Comparison of ENCODE assay signal across 17 cellular contexts in genomic region chr20:41293269-41294037, GRCh38. TPM values are rescaled to one million over a fixed set of nuclear protein-coding genes. Genes with fewer than 3 reads are reported as not detected.
DNase-seq lines count a peak whose midpoint lies in the region; ATAC-seq and TF ChIP-seq lines count a peak whose summit lies in the region.
"Had no signal": no experiment of that assay in that cellular context is flagged by ENCODE, and none has a peak within 500 bp of the region (broad histone marks: within the 10 kb centered on the region; RNA-seq: fewer than 3 reads in every experiment).

No MANE protein-coding gene starts in this region.

- no peak overlapping the region for H3K27ac ChIP-seq in PC-3 (ENCODE audit: low read length)
- H3K27ac ChIP-seq in fibroblast of lung (ENCODE audit: insufficient read depth, low read length) = no peak overlapping the region
- H3K27ac ChIP-seq in lower lobe of right lung = no peak overlapping the region
- H3K27ac ChIP-seq: HL-60, spleen had no signal

- no peak overlapping the region for H2AFZ ChIP-seq in PC-3 (ENCODE audit: low read length)
- H2AFZ ChIP-seq in fibroblast of lung (ENCODE audit: low read length) = no peak overlapping the region

- H3K9me3 ChIP-seq in PC-3 (ENCODE audit: low read length) (no peaks in the 10 kb centered on the region), fibroblast of lung (ENCODE audit: control insufficient read depth, insufficient read depth, low read depth, low read length) (no peaks in the 10 kb centered on the region), lower lobe of right lung (no peaks in the 10 kb centered on the region)
- H3K9me3 ChIP-seq: spleen had no signal

- H3K4me3 ChIP-seq in AG10803 (ENCODE audit: low read length) (no peak overlapping the region), PC-3 (ENCODE audit: low read length) (no peak overlapping the region), fibroblast of lung (replicated peaks in 1 of 4; ENCODE audit: control extremely low read depth in 1 of 4, insufficient read depth in 1 of 4, low read depth in 3 of 4, low read length in 4 of 4) (peak overlapping the region in 1 of 4 experiments; percentile 17), lower lobe of right lung (no peak overlapping the region)
- H3K4me3 ChIP-seq: spleen had no signal

- BruUV-seq in PC-3 (replicated peaks; lab: Mats Ljungman, UMichigan) = no TSS peak

- ATAC-seq in PC-3 (peak; percentile 31; the same call in 1 of the 2 replicates), sciatic nerve (peak; percentile 86), lower lobe of right lung (no peak)
- ATAC-seq: activated naive CD4-positive, alpha-beta T cell treated with anti-CD3 and anti-CD28 coated beads, Interleukin-2, amount 50 U/mL, for 72 hours; stimulated activated naive CD8-positive, alpha-beta T cell treated with anti-CD3 and anti-CD28 coated beads, Interleukin-15, amount 100 ng/mL, for 72 hours; T-helper 17 cell had no signal

- H3K4me1 ChIP-seq in PC-3 (ENCODE audit: insufficient read depth, low read length) = no peaks in the 10 kb centered on the region
- peaks cover 4% of the 10 kb centered on the region for H3K4me1 ChIP-seq in fibroblast of lung (ENCODE audit: control insufficient read depth, extremely low read depth, insufficient read depth, low read length)
- H3K4me1 ChIP-seq in lower lobe of right lung = peaks cover 15% of the 10 kb centered on the region

- intact Hi-C loops in PC-3 (cut with micrococcal nuclease) = no loop called here
- intact Hi-C loops in sciatic nerve (cut with DNase I) = no loop called here
- intact Hi-C loops in lower lobe of right lung (cut with DNase I) = no loop called here

- H3K4me2 ChIP-seq in PC-3 (ENCODE audit: low read length) (no peak overlapping the region), fibroblast of lung (ENCODE audit: extremely low read depth, insufficient read depth, low read length) (peak overlapping the region; percentile 13)

- CTCF ChIA-PET in PC-3 (lab: Charles Lee) = no interaction called here

- no peaks in the 10 kb centered on the region for H4K20me1 ChIP-seq in PC-3 (ENCODE audit: low read length)
- no peaks in the 10 kb centered on the region for H4K20me1 ChIP-seq in fibroblast of lung (ENCODE audit: control insufficient read depth, extremely low read depth, insufficient read depth, low read length)

- H3K27me3 ChIP-seq in PC-3 (ENCODE audit: low read length) (no peaks in the 10 kb centered on the region), fibroblast of lung (ENCODE audit: control insufficient read depth, insufficient read depth, low read length) (no peaks in the 10 kb centered on the region), lower lobe of right lung (ENCODE audit: low read depth) (no peaks in the 10 kb centered on the region)
- H3K27me3 ChIP-seq: spleen had no signal

- H3F3A ChIP-seq in PC-3 (ENCODE audit: low read length, unreplicated experiment) = no peaks in the 10 kb centered on the region

- H3K36me3 ChIP-seq in PC-3 (ENCODE audit: low read depth, low read length) (no peaks in the 10 kb centered on the region), fibroblast of lung (ENCODE audit: control insufficient read depth, insufficient read depth, low read length) (no peaks in the 10 kb centered on the region), lower lobe of right lung (no peaks in the 10 kb centered on the region)
- H3K36me3 ChIP-seq: spleen had no signal

- no peak for TF ChIP-seq CTCF in AG10803 (conservative IDR thresholded peaks at IDR 0.05; ENCODE audit: low read length)
- no peak for TF ChIP-seq CTCF in PC-3 (conservative IDR thresholded peaks at IDR 0.05; ENCODE audit: low read depth, low read length)
- no peak for TF ChIP-seq CTCF in fibroblast of lung (conservative IDR thresholded peaks at IDR 0.05 in 1 of 2, IDR thresholded peaks at IDR 0.05 in 1 of 2; ENCODE audit: low read depth in 1 of 2, low read length in 2 of 2)
- no peak for TF ChIP-seq CTCF in lower lobe of right lung (IDR thresholded peaks at IDR 0.05)

- DNase-seq in AG10803 (ENCODE audit: low read depth) = peak; percentile 55
- DNase-seq in PC-3 = no peak
- DNase-seq in fibroblast of lung (ENCODE audit: low read depth in 2 of 2) = peak in 1 of 2 donors; percentile 88
- no peak for DNase-seq in sciatic nerve (ENCODE audit: low spot score)
- DNase-seq in DMS114 treated with DMSO at 0.1 percent for 48 hours (lab: John Stamatoyannopoulos, UW; ENCODE audit: unreplicated experiment) = no peak
- no peak for DNase-seq in lower lobe of right lung
- DNase-seq in Kasumi-1 (lab: John Stamatoyannopoulos, UW) = no peak
- DNase-seq in NCI-H510A treated with DMSO at 0.1 percent for 48 hours (lab: John Stamatoyannopoulos, UW) = no peak
- DNase-seq: activated CD4-positive, alpha-beta T cell treated with anti-CD3 and anti-CD28 coated beads for 1 hour; erythroblast; Karpas-422; NCI-H1930; spleen; stimulated activated naive CD8-positive, alpha-beta T cell treated with anti-CD3 and anti-CD28 coated beads, Interleukin-15, amount 100 ng/mL, for 72 hours; T-helper 17 cell had no signal

- POLR2A ChIA-PET in PC-3 (lab: Charles Lee; ENCODE audit: unreplicated experiment) = no interaction called here

- H3K9me2 ChIP-seq in PC-3 (replicated peaks; ENCODE audit: low read length) = no peaks in the 10 kb centered on the region

- no peak overlapping the region for H3K9ac ChIP-seq in PC-3 (ENCODE audit: low read length)
- H3K9ac ChIP-seq in fibroblast of lung (ENCODE audit: insufficient read depth, low read length) = no peak overlapping the region

- 0 out of 2 replicates have a peak, but pooled peaks cover 8% of the 10 kb centered on the region for H3K79me2 ChIP-seq in PC-3 (ENCODE audit: low read length)
- peaks cover 56% of the 10 kb centered on the region for H3K79me2 ChIP-seq in fibroblast of lung (ENCODE audit: control insufficient read depth, insufficient read depth, low read length)

RNA-seq across cellular contexts. Expression of gene ZHX3, which starts 24.1 kb away (rescaled TPM):
- 14.0 and 16.2 TPM in 2 replicates for total RNA-seq in PC-3 (2014; rRNA removed)
- total RNA-seq in fibroblast of lung = 15.9 and 27.7 TPM in 2 replicates
- polyA plus RNA-seq in fibroblast of lung = 28.0 and 32.8 TPM in 2 replicates
- 28.8 and 29.8 TPM in 2 replicates for polyA plus RNA-seq in fibroblast of lung (2012)
- 143 and 214 TPM in 2 replicates for polyA minus RNA-seq in fibroblast of lung (ENCODE audit: low replicate concordance)
- total RNA-seq in sciatic nerve = 39.7 TPM
- 34.5 TPM for total RNA-seq in lower lobe of right lung

RNA-seq across cellular contexts. Expression of gene LPIN3, which starts 47.2 kb away (rescaled TPM):
- 24.1 and 27.9 TPM in 2 replicates for total RNA-seq in PC-3 (2014; rRNA removed)
- total RNA-seq in fibroblast of lung = 3.1 and 5.1 TPM in 2 replicates
- polyA plus RNA-seq in fibroblast of lung = 3.0 and 4.7 TPM in 2 replicates
- polyA plus RNA-seq in fibroblast of lung (2012) = 4.4 and 6.7 TPM in 2 replicates
- polyA minus RNA-seq in fibroblast of lung (ENCODE audit: low replicate concordance) = 8.4 and 14.7 TPM in 2 replicates
- total RNA-seq in sciatic nerve = 12.9 TPM
- total RNA-seq in lower lobe of right lung = 16.3 TPM

Comparison
In these comparisons a context has a peak if more than half of its experiments do, and no peak if none do; other contexts are left out.
1. ATAC-seq: peak in PC-3 (single experiment) and sciatic nerve (single experiment); none in lower lobe of right lung (0 of 2).